In genomic region chr9:36853233-36853632, GRCh38 we compare ENCODE assay signal across 20 cellular contexts.
"Had no signal": no experiment of that assay in that cellular context is flagged by ENCODE, and none has a peak within 500 bp of the region (broad histone marks: within the 10 kb centered on the region; RNA-seq: fewer than 3 reads in every experiment).

No MANE protein-coding gene starts in this region.

- ATAC-seq: left ventricle myocardium superior; lower lobe of right lung; natural killer cell treated with Interleukin-12 subunit alpha and Interleukin-12 subunit beta and Interleukin-15 and Interleukin-18, amount 100 ng/mL, for 72 hours; right lobe of liver had no signal

- DNase-seq: dorsolateral prefrontal cortex; effector CD4-positive, alpha-beta T cell; hypothalamus; immature natural killer cell; islet precursor cell; kidney glomerular epithelial cell; left ventricle myocardium superior; lower lobe of right lung; right lobe of liver; small intestine; stimulated activated CD4-positive, alpha-beta T cell treated with anti-CD3 and anti-CD28 coated beads, Interleukin-15, amount 100 ng/mL, for 24 hours; stimulated activated CD4-positive, alpha-beta T cell treated with anti-CD3 and anti-CD28 coated beads, Interleukin-2, amount 100 ng/mL, for 48 hours; stimulated activated naive CD4-positive, alpha-beta T cell treated with Interleukin-2 at 50 U/mL for 16 hours; stomach; testis; tibial artery had no signal

- H3K9me3 Mint-ChIP-seq: immature natural killer cell; natural killer cell treated with Interleukin-12 subunit alpha and Interleukin-12 subunit beta and Interleukin-15 and Interleukin-18, amount 100 ng/mL, for 72 hours; neural progenitor cell; type B pancreatic cell had no signal

- H3K27ac Mint-ChIP-seq: natural killer cell treated with Interleukin-12 subunit alpha and Interleukin-12 subunit beta and Interleukin-15 and Interleukin-18, amount 100 ng/mL, for 72 hours; neural progenitor cell; progenitor cell of endocrine pancreas; type B pancreatic cell had no signal

- H3K4me3 Mint-ChIP-seq: immature natural killer cell; natural killer cell treated with Interleukin-12 subunit alpha and Interleukin-12 subunit beta and Interleukin-15 and Interleukin-18, amount 100 ng/mL, for 72 hours; neural progenitor cell; type B pancreatic cell had no signal

- H3K36me3 Mint-ChIP-seq: immature natural killer cell; natural killer cell treated with Interleukin-12 subunit alpha and Interleukin-12 subunit beta and Interleukin-15 and Interleukin-18, amount 100 ng/mL, for 72 hours; type B pancreatic cell had no signal
